In the genomic region with DNA sequence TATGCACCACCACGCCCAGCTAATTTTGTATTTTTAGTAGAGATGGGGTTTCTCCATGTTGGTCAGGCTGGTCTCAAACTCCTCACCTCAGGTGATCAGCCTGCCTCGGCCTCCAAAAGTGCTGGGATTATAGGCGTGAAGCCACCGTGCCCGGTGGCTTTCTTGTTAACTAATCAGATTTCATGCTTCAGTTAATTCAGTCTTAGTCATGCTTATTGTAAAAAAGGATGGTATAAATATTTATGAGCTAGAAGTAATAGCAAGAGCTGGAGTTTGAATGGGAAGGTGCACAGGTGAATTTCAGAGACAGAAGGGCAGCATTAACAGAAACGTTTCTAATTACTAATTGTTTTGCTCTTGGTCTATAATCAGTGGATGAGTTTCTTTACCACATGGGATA, we compare ENCODE assay signal across 25 cellular contexts.
"Had no signal": no experiment of that assay in that cellular context is flagged by ENCODE, and none has a peak within 500 bp of the region (broad histone marks: within the 10 kb centered on the region; RNA-seq: fewer than 3 reads in every experiment).

No MANE protein-coding gene starts in this region.

- H3K4me1 Mint-ChIP-seq: activated naive CD8-positive, alpha-beta T cell treated with anti-CD3 and anti-CD28 coated beads, Interleukin-2, amount 50 U/mL, for 24 hours; central memory CD8-positive, alpha-beta T cell had no signal

- DNase-seq: activated CD4-positive, alpha-beta T cell treated with anti-CD3 and anti-CD28 coated beads, Interleukin-2, amount 10 ng/mL, durations not matched to agents 7 days and 5 days; activated CD4-positive, CD25-positive, alpha-beta regulatory T cell treated with anti-CD3 and anti-CD28 coated beads, Interleukin-2, amount 50 U/mL, for 72 hours; activated CD8-positive, alpha-beta T cell treated with anti-CD3 and anti-CD28 coated beads, Interleukin-2, amount 10 ng/mL, durations not matched to agents 7 days and 5 days; activated gamma-delta T cell; activated naive CD4-positive, alpha-beta T cell treated with anti-CD3 and anti-CD28 coated beads, Interleukin-2, amount 50 U/mL, for 16 hours; activated naive CD8-positive, alpha-beta T cell treated with anti-CD3 and anti-CD28 coated beads, Interleukin-2, amount 50 U/mL, for 24 hours; colonic mucosa; dorsolateral prefrontal cortex; esophagus squamous epithelium; gastrocnemius medialis; heart left ventricle; islet precursor cell; lower lobe of right lung; mesendoderm; mucosa of descending colon; stimulated activated CD4-positive, alpha-beta T cell treated with anti-CD3 and anti-CD28 coated beads, Interleukin-12 subunit alpha, Interleukin-12 subunit beta, amount 100 ng/mL, for 4 hours; stimulated activated CD4-positive, alpha-beta T cell treated with anti-CD3 and anti-CD28 coated beads, Interleukin-4, amount 100 ng/mL, for 4 hours; stimulated activated naive CD8-positive, alpha-beta T cell treated with anti-CD3 and anti-CD28 coated beads, Interleukin-15, Interleukin-2, amounts not matched to agents 100 U/mL and 50 U/mL, for 24 hours; T1000; upper lobe of left lung had no signal

- H3K4me3 ChIP-seq: colonic mucosa, dorsolateral prefrontal cortex, esophagus squamous epithelium, gastrocnemius medialis, heart left ventricle, lower lobe of right lung, mucosa of descending colon, upper lobe of left lung had no signal

- H3K27me3 ChIP-seq: colonic mucosa, dorsolateral prefrontal cortex, esophagus squamous epithelium, gastrocnemius medialis, heart left ventricle, upper lobe of left lung had no signal

- H3K27me3 Mint-ChIP-seq: activated CD4-positive, alpha-beta T cell treated with anti-CD3 and anti-CD28 coated beads, Interleukin-2, amount 10 ng/mL, durations not matched to agents 7 days and 5 days; activated naive CD8-positive, alpha-beta T cell treated with anti-CD3 and anti-CD28 coated beads, Interleukin-2, amount 50 U/mL, for 24 hours; central memory CD8-positive, alpha-beta T cell; progenitor cell of endocrine pancreas had no signal

- H3K4me1 ChIP-seq: colonic mucosa, gastrocnemius medialis, heart left ventricle had no signal

- H3K27ac ChIP-seq: colonic mucosa, dorsolateral prefrontal cortex, esophagus squamous epithelium, gastrocnemius medialis, heart left ventricle, lower lobe of right lung, upper lobe of left lung had no signal

- H3K27ac Mint-ChIP-seq: activated CD4-positive, alpha-beta T cell treated with anti-CD3 and anti-CD28 coated beads, Interleukin-2, amount 10 ng/mL, durations not matched to agents 7 days and 5 days; activated CD8-positive, alpha-beta T cell treated with anti-CD3 and anti-CD28 coated beads, Interleukin-2, amount 10 ng/mL, durations not matched to agents 7 days and 5 days; activated naive CD8-positive, alpha-beta T cell treated with anti-CD3 and anti-CD28 coated beads, Interleukin-2, amount 50 U/mL, for 24 hours; activated T-helper 1 cell treated with anti-CD3 and anti-CD28 coated beads, Interleukin-12 subunit alpha, Interleukin-12 subunit beta, Interleukin-2, Interleukin-4 antibody, amounts not matched to agents 30 ng/mL and 10 ng/mL and 1 ng/mL, durations not matched to agents 14 hours and 24 hours and 36 hours; progenitor cell of endocrine pancreas had no signal

- H3K9me3 ChIP-seq: colonic mucosa, esophagus squamous epithelium, gastrocnemius medialis, heart left ventricle, lower lobe of right lung, mucosa of descending colon, upper lobe of left lung had no signal

- ATAC-seq: activated CD8-positive, alpha-beta T cell treated with anti-CD3 and anti-CD28 coated beads, Interleukin-2, amount 10 ng/mL, durations not matched to agents 7 days and 5 days; activated naive CD8-positive, alpha-beta T cell treated with anti-CD3 and anti-CD28 coated beads, Interleukin-2, amount 50 U/mL, for 24 hours; gastrocnemius medialis; heart left ventricle; left lobe of liver; lower lobe of right lung; mucosa of descending colon; stimulated activated naive CD8-positive, alpha-beta T cell treated with anti-CD3 and anti-CD28 coated beads, Interleukin-15, Interleukin-2, amounts not matched to agents 100 U/mL and 50 U/mL, for 24 hours had no signal

- H3K4me3 Mint-ChIP-seq: activated CD4-positive, alpha-beta T cell treated with anti-CD3 and anti-CD28 coated beads, Interleukin-2, amount 10 ng/mL, durations not matched to agents 7 days and 5 days; activated CD8-positive, alpha-beta T cell treated with anti-CD3 and anti-CD28 coated beads, Interleukin-2, amount 10 ng/mL, durations not matched to agents 7 days and 5 days; activated naive CD8-positive, alpha-beta T cell treated with anti-CD3 and anti-CD28 coated beads, Interleukin-2, amount 50 U/mL, for 24 hours; activated T-helper 1 cell treated with anti-CD3 and anti-CD28 coated beads, Interleukin-12 subunit alpha, Interleukin-12 subunit beta, Interleukin-2, Interleukin-4 antibody, amounts not matched to agents 30 ng/mL and 10 ng/mL and 1 ng/mL, durations not matched to agents 14 hours and 24 hours and 36 hours; central memory CD8-positive, alpha-beta T cell; neural crest cell had no signal

- H3K36me3 ChIP-seq: colonic mucosa, heart left ventricle, lower lobe of right lung, upper lobe of left lung had no signal

- H3K9me3 Mint-ChIP-seq: activated CD4-positive, alpha-beta T cell treated with anti-CD3 and anti-CD28 coated beads, Interleukin-2, amount 10 ng/mL, durations not matched to agents 7 days and 5 days; activated naive CD8-positive, alpha-beta T cell treated with anti-CD3 and anti-CD28 coated beads, Interleukin-2, amount 50 U/mL, for 24 hours; activated T-helper 1 cell treated with anti-CD3 and anti-CD28 coated beads, Interleukin-12 subunit alpha, Interleukin-12 subunit beta, Interleukin-2, Interleukin-4 antibody, amounts not matched to agents 30 ng/mL and 10 ng/mL and 1 ng/mL, durations not matched to agents 14 hours and 24 hours and 36 hours; central memory CD8-positive, alpha-beta T cell; neural crest cell had no signal
